In the genomic region with DNA sequence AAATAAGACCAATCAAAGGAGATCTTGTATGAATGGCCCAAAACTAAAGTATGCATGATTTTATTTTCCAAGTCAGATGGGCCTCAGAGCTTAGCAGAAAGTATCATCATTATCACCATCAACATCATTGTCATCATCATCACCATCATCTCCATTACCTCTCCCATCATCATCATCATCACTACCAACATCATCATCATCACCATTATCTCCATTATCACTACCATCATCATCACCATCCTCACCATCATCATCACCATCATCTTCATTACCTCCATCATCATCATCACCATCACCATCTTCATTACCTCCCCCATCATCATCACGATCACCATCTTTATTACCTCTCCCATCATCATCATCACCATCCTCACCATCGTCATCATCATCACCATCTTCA, we compare ENCODE assay signal across 3 cellular contexts.
TF ChIP-seq lines count a peak whose summit lies in the region.

No MANE protein-coding gene starts in this region.

TF ChIP-seq in HepG2, 621 proteins besides CTCF, POLR2A, EP300 and RAD21:
- TF ChIP-seq IRF2 (CRISPR knock-in tag; IDR thresholded peaks at IDR 0.05) (no peak), CREB1 (IDR thresholded peaks at IDR 0.05) (peak; percentile 93), CREB1 (CRISPR knock-in tag; IDR thresholded peaks at IDR 0.05) (no peak)

TF ChIP-seq in HEK293, 187 proteins besides CTCF, POLR2A, EP300 and RAD21:
- TF ChIP-seq ZFP37 (tag by site-specific recombination; IDR thresholded peaks at IDR 0.05) (no peak), ZNF843 (tag by site-specific recombination; IDR thresholded peaks at IDR 0.05) (no peak), ZNF626 (tag by site-specific recombination; IDR thresholded peaks at IDR 0.05) (no peak), ZBTB26 (tag by site-specific recombination; optimal IDR thresholded peaks at IDR 0.05) (no peak), PRDM10 (tag by site-specific recombination; IDR thresholded peaks at IDR 0.05) (no peak), ZNF513 (tag by site-specific recombination; IDR thresholded peaks at IDR 0.05) (peak; percentile 91)

TF ChIP-seq in H1, 55 proteins besides CTCF, POLR2A, EP300 and RAD21:
- TF ChIP-seq SUZ12 (IDR thresholded peaks at IDR 0.05; ENCODE audit: low read length) (no peak), SP4 (IDR thresholded peaks at IDR 0.05; ENCODE audit: low read length) (no peak), BACH1 (IDR thresholded peaks at IDR 0.05; ENCODE audit: low read length) (no peak), SRF (IDR thresholded peaks at IDR 0.05; ENCODE audit: low read depth, low read length) (no peak), KDM5A (IDR thresholded peaks at IDR 0.05; ENCODE audit: low read length) (no peak), GABPA (IDR thresholded peaks at IDR 0.05; ENCODE audit: borderline replicate concordance, insufficient read depth, low read length) (no peak), YY1 (IDR thresholded peaks at IDR 0.05; ENCODE audit: low read depth, low read length) (no peak), KDM4A (IDR thresholded peaks at IDR 0.05; ENCODE audit: low read depth, low read length, severe bottlenecking) (no peak), SIRT6 (IDR thresholded peaks at IDR 0.05; ENCODE audit: low read length) (no peak), TAF7 (optimal IDR thresholded peaks at IDR 0.05; ENCODE audit: borderline replicate concordance, low read depth, low read length) (no peak), SAP30 (IDR thresholded peaks at IDR 0.05; ENCODE audit: insufficient read depth, insufficient replicate concordance, low read length) (no peak), ASH2L (IDR thresholded peaks at IDR 0.05; ENCODE audit: low read length) (no peak), PHF8 (conservative IDR thresholded peaks at IDR 0.05; ENCODE audit: low read depth, low read length) (no peak), NRF1 (IDR thresholded peaks at IDR 0.05; ENCODE audit: low read depth, low read length) (no peak), RXRA (IDR thresholded peaks at IDR 0.05; ENCODE audit: insufficient read depth, low read depth, low read length) (no peak), GTF2F1 (IDR thresholded peaks at IDR 0.05; ENCODE audit: borderline replicate concordance, low read depth, low read length) (no peak), SP2 (IDR thresholded peaks at IDR 0.05; ENCODE audit: low read length) (no peak), RNF2 (IDR thresholded peaks at IDR 0.05; ENCODE audit: borderline replicate concordance, low read depth, low read length, missing control alignments, poor library complexity, severe bottlenecking) (no peak), MAX (IDR thresholded peaks at IDR 0.05) (no peak)
- TF ChIP-seq, protein P1, sequence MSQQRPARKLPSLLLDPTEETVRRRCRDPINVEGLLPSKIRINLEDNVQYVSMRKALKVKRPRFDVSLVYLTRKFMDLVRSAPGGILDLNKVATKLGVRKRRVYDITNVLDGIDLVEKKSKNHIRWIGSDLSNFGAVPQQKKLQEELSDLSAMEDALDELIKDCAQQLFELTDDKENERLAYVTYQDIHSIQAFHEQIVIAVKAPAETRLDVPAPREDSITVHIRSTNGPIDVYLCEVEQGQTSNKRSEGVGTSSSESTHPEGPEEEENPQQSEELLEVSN (IDR thresholded peaks at IDR 0.05), result no peak
